ENCODE assay signal across 8 cellular contexts in the genomic region with DNA sequence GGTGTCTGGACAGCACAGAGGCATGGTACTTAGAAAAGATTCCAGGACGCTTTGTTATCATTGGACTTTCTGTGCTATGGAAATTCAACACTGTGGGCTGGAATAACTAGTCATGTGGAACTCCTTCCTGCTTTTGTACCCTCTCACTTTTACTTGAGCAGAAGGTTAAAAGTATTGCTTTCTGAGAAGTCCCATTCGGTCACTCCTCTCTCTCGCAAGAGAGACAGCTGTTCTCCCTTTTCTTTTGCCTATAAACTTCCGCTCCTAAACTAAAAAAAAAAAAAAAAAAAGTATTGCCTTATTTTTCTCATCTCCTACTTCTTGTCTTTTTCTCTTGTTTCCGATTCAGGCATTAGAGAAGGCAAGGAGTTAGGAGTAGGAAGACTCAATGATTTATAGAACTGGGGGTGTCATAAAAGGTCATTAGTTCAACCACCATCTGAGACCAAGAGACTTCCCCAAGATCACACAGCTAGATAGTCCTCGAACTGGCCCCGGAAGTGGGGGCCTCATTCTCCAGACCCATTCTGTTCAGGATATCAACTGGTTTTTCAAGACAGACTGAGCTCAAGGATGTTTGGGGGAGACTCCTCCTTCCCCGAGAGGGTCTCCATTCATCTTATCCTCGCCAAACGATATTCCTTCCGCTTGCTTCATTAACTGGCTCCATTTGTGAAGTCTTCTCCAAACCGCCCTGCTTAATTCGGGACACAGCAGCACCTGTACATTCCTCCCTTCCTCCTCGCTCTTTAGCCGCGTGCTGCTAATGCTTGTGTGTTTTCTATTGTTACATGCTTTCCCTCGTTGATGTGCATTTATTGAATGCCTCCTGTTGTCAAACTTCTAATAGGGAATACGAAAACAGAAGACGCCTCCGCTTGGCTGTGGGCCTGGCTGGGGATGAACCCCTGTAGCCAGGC. TPM values are rescaled to one million over a fixed set of nuclear protein-coding genes. Genes with fewer than 3 reads are reported as not detected.
DNase-seq lines count a peak whose midpoint lies in the region; ATAC-seq and TF ChIP-seq lines count a peak whose summit lies in the region.

No MANE protein-coding gene starts in this region.

- H3K27ac ChIP-seq in Peyer's patch (peak overlapping the region; percentile 88 to 97 (median 92)), dorsolateral prefrontal cortex (peak overlapping the region; percentile 63 to 96 (median 91)), vagina (peak overlapping the region; percentile 95)

- peak overlapping the region; percentile 70 for H3K4me3 Mint-ChIP-seq in activated naive CD4-positive, alpha-beta T cell treated with anti-CD3 and anti-CD28 coated beads, Interleukin-2, amount 50 U/mL, for 24 hours
- peak overlapping the region; percentile 62 for H3K4me3 Mint-ChIP-seq in mesothelial cell of epicardium

- ATAC-seq in HG02973 (IDR thresholded peaks at IDR 0.05; ENCODE audit: unreplicated experiment) = peak; percentile 23

- peaks cover 0 to 12% (median 2%) of the 10 kb centered on the region in 4 donors for H3K4me1 ChIP-seq in Peyer's patch
- H3K4me1 ChIP-seq in vagina = peaks cover 40% of the 10 kb centered on the region

- H3K9me3 ChIP-seq in Peyer's patch = no peaks in the 10 kb centered on the region
- H3K9me3 ChIP-seq in vagina = no peaks in the 10 kb centered on the region

- H3K27me3 Mint-ChIP-seq in activated naive CD4-positive, alpha-beta T cell treated with anti-CD3 and anti-CD28 coated beads, Interleukin-2, amount 50 U/mL, for 24 hours = no peaks in the 10 kb centered on the region
- no peaks in the 10 kb centered on the region for H3K27me3 Mint-ChIP-seq in mesothelial cell of epicardium (ENCODE audit: low read depth)

- TF ChIP-seq CTCF in Peyer's patch (IDR thresholded peaks at IDR 0.05) (no peak), dorsolateral prefrontal cortex (IDR thresholded peaks at IDR 0.05 in 54 of 56, conservative IDR thresholded peaks at IDR 0.05 in 2 of 56; ENCODE audit: low read depth in 1 of 56, partially characterized antibody in 56 of 56) (no peak), mesothelial cell of epicardium (IDR thresholded peaks at IDR 0.05; ENCODE audit: unreplicated experiment) (no peak), vagina (IDR thresholded peaks at IDR 0.05) (no peak)

- TF ChIP-seq POLR2A in Peyer's patch (IDR thresholded peaks at IDR 0.05) (no peak), vagina (IDR thresholded peaks at IDR 0.05) (no peak)

- H3K36me3 ChIP-seq in Peyer's patch (no peaks in the 10 kb centered on the region), vagina (no peaks in the 10 kb centered on the region)

- H3K4me1 Mint-ChIP-seq in activated naive CD4-positive, alpha-beta T cell treated with anti-CD3 and anti-CD28 coated beads, Interleukin-2, amount 50 U/mL, for 24 hours = peaks cover 53% of the 10 kb centered on the region
- H3K4me1 Mint-ChIP-seq in mesothelial cell of epicardium = peaks cover 46% of the 10 kb centered on the region

- H3K4me3 ChIP-seq in Peyer's patch (peak overlapping the region; percentile 72 to 96 (median 85)), dorsolateral prefrontal cortex (peak overlapping the region; percentile 59 to 99 (median 85)), vagina (peak overlapping the region; percentile 86 to 99)

- no peaks in the 10 kb centered on the region for H3K27me3 ChIP-seq in Peyer's patch
- H3K27me3 ChIP-seq in dorsolateral prefrontal cortex = no peaks in the 10 kb centered on the region
- no peaks in the 10 kb centered on the region for H3K27me3 ChIP-seq in vagina

- peaks cover 2% of the 10 kb centered on the region for H3K36me3 Mint-ChIP-seq in activated naive CD4-positive, alpha-beta T cell treated with anti-CD3 and anti-CD28 coated beads, Interleukin-2, amount 50 U/mL, for 24 hours
- no peaks in the 10 kb centered on the region for H3K36me3 Mint-ChIP-seq in mesothelial cell of epicardium

- H3K9me3 Mint-ChIP-seq in activated naive CD4-positive, alpha-beta T cell treated with anti-CD3 and anti-CD28 coated beads, Interleukin-2, amount 50 U/mL, for 24 hours = no peaks in the 10 kb centered on the region
- H3K9me3 Mint-ChIP-seq in mesothelial cell of epicardium = peaks cover 5% of the 10 kb centered on the region

- intact Hi-C loops in dorsolateral prefrontal cortex (cut with DNase I) = loop anchor here (2.0 to 5.0 kb wide), 3 partner anchors 38 to 74 kb away; partner anchors contain the start of gene BAG3 (in 1 of the 2)
- intact Hi-C loops in vagina (cut with DNase I) = no loop called here

- DNase-seq in activated naive CD4-positive, alpha-beta T cell treated with anti-CD3 and anti-CD28 coated beads, Interleukin-2, amount 50 U/mL, for 16 hours = no peak
- peak in 1 of 3 donors; percentile 42 for DNase-seq in Peyer's patch
- DNase-seq in dorsolateral prefrontal cortex = no peak
- DNase-seq in mesothelial cell of epicardium (ENCODE audit: low spot score in 2 of 2, unreplicated experiment in 2 of 2) = no peak
- no peak for DNase-seq in vagina (ENCODE audit: extremely low spot score in 2 of 2)
- DNase-seq in mucosa of gallbladder (ENCODE audit: low spot score) = no peak

- H3K27ac Mint-ChIP-seq in activated naive CD4-positive, alpha-beta T cell treated with anti-CD3 and anti-CD28 coated beads, Interleukin-2, amount 50 U/mL, for 24 hours = peak overlapping the region; percentile 24
- peak overlapping the region; percentile 92 for H3K27ac Mint-ChIP-seq in mesothelial cell of epicardium

RNA-seq across cellular contexts. Expression of gene INPP5F, which starts 1.0 kb away (rescaled TPM):
- total RNA-seq in Peyer's patch (10 to 100 TPM in 2 of 4 donors, 1 to 10 TPM in 2; 6.5 to 37.1 (median 10.2) TPM), dorsolateral prefrontal cortex (100 to 1,000 TPM in 105 of 120 experiments, 10 to 100 TPM in 15; 46.3 to 226 (median 146) TPM), mesothelial cell of epicardium (55.8 to 56.5 TPM (median 56.0 TPM) in 3 replicates), vagina (18.4 TPM), mucosa of gallbladder (13.8 TPM)
